In the genomic region with DNA sequence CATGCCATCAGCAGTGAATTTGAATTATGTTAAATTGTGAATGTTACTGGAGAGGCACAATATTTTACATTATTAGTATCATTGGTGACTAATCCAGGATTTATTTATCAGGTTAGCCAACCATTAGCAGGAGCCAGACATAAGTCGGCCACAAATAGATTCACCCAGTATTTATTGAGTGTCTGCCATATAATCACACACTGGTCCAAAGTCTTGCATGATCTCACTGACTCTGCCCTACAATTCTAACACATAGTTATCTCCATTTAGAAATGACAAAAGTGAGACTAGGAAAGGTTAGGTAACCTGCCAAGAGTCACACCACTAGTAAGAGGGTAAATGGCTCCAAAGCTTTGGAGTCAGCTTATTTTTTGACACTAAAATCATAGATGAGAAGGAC, we compare ENCODE assay signal across 1 cellular context.
TF ChIP-seq lines count a peak whose summit lies in the region.

No MANE protein-coding gene starts in this region.

TF ChIP-seq in IMR-90, 13 proteins besides CTCF, POLR2A, EP300 and RAD21 (continued from another document):
- TF ChIP-seq, protein P1, sequence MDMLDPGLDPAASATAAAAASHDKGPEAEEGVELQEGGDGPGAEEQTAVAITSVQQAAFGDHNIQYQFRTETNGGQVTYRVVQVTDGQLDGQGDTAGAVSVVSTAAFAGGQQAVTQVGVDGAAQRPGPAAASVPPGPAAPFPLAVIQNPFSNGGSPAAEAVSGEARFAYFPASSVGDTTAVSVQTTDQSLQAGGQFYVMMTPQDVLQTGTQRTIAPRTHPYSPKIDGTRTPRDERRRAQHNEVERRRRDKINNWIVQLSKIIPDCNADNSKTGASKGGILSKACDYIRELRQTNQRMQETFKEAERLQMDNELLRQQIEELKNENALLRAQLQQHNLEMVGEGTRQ (IDR thresholded peaks at IDR 0.05; ENCODE audit: low read depth, low read length): no peak
- TF ChIP-seq RFX5 (IDR thresholded peaks at IDR 0.05; ENCODE audit: low read depth, low read length): no peak
